ENCODE assay signal across 15 cellular contexts in genomic region chr14:54609576-54609975, GRCh38. TPM values are rescaled to one million over a fixed set of nuclear protein-coding genes. Genes with fewer than 3 reads are reported as not detected.
DNase-seq lines count a peak whose midpoint lies in the region; ATAC-seq and TF ChIP-seq lines count a peak whose summit lies in the region.
"Had no signal": no experiment of that assay in that cellular context is flagged by ENCODE, and none has a peak within 500 bp of the region (broad histone marks: within the 10 kb centered on the region; RNA-seq: fewer than 3 reads in every experiment).

No MANE protein-coding gene starts in this region.

- WGBS in heart left ventricle, 4 donors = 75 to 77% (median 76%) methylated on average over 5 of the region's 5 CpGs

- ATAC-seq in heart left ventricle = no peak
- no peak for ATAC-seq in HG03457 (IDR thresholded peaks at IDR 0.05; ENCODE audit: unreplicated experiment)
- no peak for ATAC-seq in GM19023 (IDR thresholded peaks at IDR 0.05; ENCODE audit: unreplicated experiment)
- ATAC-seq: HepG2 had no signal

- H3K4me2 ChIP-seq in osteoblast (ENCODE audit: insufficient read depth, low read length) = peak overlapping the region; percentile 64

- H3K9me3 Mint-ChIP-seq in chondrocyte (ENCODE audit: low read depth) = peaks cover 5% of the 10 kb centered on the region

- H3K36me3 ChIP-seq in right atrium auricular region = no peaks in the 10 kb centered on the region
- peaks cover 0 to 2% (median 0%) of the 10 kb centered on the region in 9 donors for H3K36me3 ChIP-seq in heart left ventricle
- H3K36me3 ChIP-seq in osteoblast (ENCODE audit: insufficient read depth, low read length) = no peaks in the 10 kb centered on the region
- H3K36me3 ChIP-seq: Peyer's patch had no signal

- no peak overlapping the region for H3K4me3 ChIP-seq in right atrium auricular region
- H3K4me3 ChIP-seq in heart left ventricle = no peak overlapping the region
- H3K4me3 ChIP-seq in osteoblast (ENCODE audit: insufficient read depth, low read length) = no peak overlapping the region
- H3K4me3 ChIP-seq: Peyer's patch had no signal

- H3K4me1 ChIP-seq in right atrium auricular region = peaks cover 0 to 40% of the 10 kb centered on the region in 2 donors
- peaks cover 0 to 45% (median 21%) of the 10 kb centered on the region in 12 donors for H3K4me1 ChIP-seq in heart left ventricle
- peaks cover 42% of the 10 kb centered on the region for H3K4me1 ChIP-seq in osteoblast (ENCODE audit: insufficient read depth, low read length)
- H3K4me1 ChIP-seq: Peyer's patch had no signal

- no peak for TF ChIP-seq CTCF in right atrium auricular region (IDR thresholded peaks at IDR 0.05)
- TF ChIP-seq CTCF in heart left ventricle (IDR thresholded peaks at IDR 0.05) = no peak
- TF ChIP-seq CTCF in chondrocyte (IDR thresholded peaks at IDR 0.05) = no peak
- no peak for TF ChIP-seq CTCF in osteoblast (IDR thresholded peaks at IDR 0.05; ENCODE audit: extremely low read depth, low read depth, low read length)

- H3K27me3 ChIP-seq in right atrium auricular region = no peaks in the 10 kb centered on the region
- H3K27me3 ChIP-seq in heart left ventricle = no peaks in the 10 kb centered on the region
- H3K27me3 ChIP-seq in osteoblast (ENCODE audit: insufficient read depth, low read length) = no peaks in the 10 kb centered on the region
- H3K27me3 ChIP-seq: Peyer's patch had no signal

- H3K27ac Mint-ChIP-seq in chondrocyte (ENCODE audit: unreplicated experiment) = peak overlapping the region; percentile 86

- H4K20me1 ChIP-seq in osteoblast (ENCODE audit: insufficient read depth, low read length) = no peaks in the 10 kb centered on the region

- no peaks in the 10 kb centered on the region for H3K9me3 ChIP-seq in right atrium auricular region
- H3K9me3 ChIP-seq in heart left ventricle = peaks cover 0 to 8% (median 0%) of the 10 kb centered on the region in 12 donors
- no peaks in the 10 kb centered on the region for H3K9me3 ChIP-seq in osteoblast (ENCODE audit: low read depth, low read length)
- H3K9me3 ChIP-seq: Peyer's patch had no signal

- no peak overlapping the region for H2AFZ ChIP-seq in osteoblast (ENCODE audit: low read length)

- no peak for DNase-seq in right atrium auricular region (ENCODE audit: low spot score)
- DNase-seq in heart left ventricle = no peak
- no peak for DNase-seq in chondrocyte (ENCODE audit: low spot score)
- DNase-seq in osteoblast (ENCODE audit: insufficient read length, low spot score, missing footprints) = no peak
- DNase-seq in T-helper 2 cell = no peak
- DNase-seq in effector CD8-positive, alpha-beta T cell (lab: John Stamatoyannopoulos, UW) = no peak
- DNase-seq: H7, NCI-H1930, NCI-H510A, Peyer's patch, SIG-M5 had no signal

- peaks cover 55% of the 10 kb centered on the region for H3K79me2 ChIP-seq in osteoblast (ENCODE audit: insufficient read depth, low read length)

- no peak overlapping the region for H3K4me3 Mint-ChIP-seq in chondrocyte (ENCODE audit: unreplicated experiment)

- intact Hi-C loops in heart left ventricle (cut with DNase I) = loop anchor here in 1 of 10 donors (5.0 kb wide), 1 partner anchor 37 kb away; no protein-coding TSS in a partner anchor

- H3K27ac ChIP-seq in right atrium auricular region (peak overlapping the region; percentile 49 to 84), heart left ventricle (peak overlapping the region in 3 of 12 donors; percentile 1 to 45 (median 43)), osteoblast (ENCODE audit: low read depth, low read length) (peak overlapping the region; percentile 68)
- H3K27ac ChIP-seq: C4-2B, Peyer's patch had no signal

- no peaks in the 10 kb centered on the region for H3K27me3 Mint-ChIP-seq in chondrocyte (ENCODE audit: low read depth)

- H3K36me3 Mint-ChIP-seq in chondrocyte (ENCODE audit: low read depth) = peaks cover 7% of the 10 kb centered on the region

- no peak for TF ChIP-seq POLR2A in heart left ventricle (IDR thresholded peaks at IDR 0.05)

- peaks cover 57% of the 10 kb centered on the region for H3K4me1 Mint-ChIP-seq in chondrocyte (ENCODE audit: low read depth)

RNA-seq across cellular contexts. Expression of gene SAMD4A, which starts 42.6 kb away (rescaled TPM):
- total RNA-seq in right atrium auricular region (100 to 1,000 TPM in 1 of 2 donors, 10 to 100 TPM in 1; 74.5 to 102 TPM), heart left ventricle (100 to 1,000 TPM in 8 of 9 donors, 10 to 100 TPM in 1; 95.7 to 247 (median 159) TPM), chondrocyte (53.3 to 59.3 TPM (median 57.0 TPM) in 3 replicates), osteoblast (26.1 and 28.3 TPM in 2 replicates)
- polyA plus RNA-seq in heart left ventricle = 10 to 100 TPM; 45.0 to 63.6 TPM
